8 cellular contexts compared by ENCODE assay signal in genomic region chr11:96254087-96254486, GRCh38.
DNase-seq lines count a peak whose midpoint lies in the region; ATAC-seq and TF ChIP-seq lines count a peak whose summit lies in the region.

No MANE protein-coding gene starts in this region.

- peaks cover 53% of the 10 kb centered on the region for H3K4me1 Mint-ChIP-seq in Calu3 (ENCODE audit: low read depth, unreplicated experiment)
- peaks cover 67% of the 10 kb centered on the region for H3K4me1 Mint-ChIP-seq in brain
- H3K4me1 Mint-ChIP-seq in neural crest cell, result peaks cover 84% of the 10 kb centered on the region

- DNase-seq in Calu3 (no peak), HL-60 (ENCODE audit: low read depth in 1 of 2, low spot score in 1 of 2) (no peak), neural crest cell (ENCODE audit: low read depth, low spot score) (no peak), NCI-H2107 treated with DMSO at 0.1 percent for 48 hours (lab: John Stamatoyannopoulos, UW; ENCODE audit: unreplicated experiment) (no peak), 8988T (no peak), SK-N-DZ (ENCODE audit: low spot score) (no peak)

- TF ChIP-seq CTCF in Calu3 (IDR thresholded peaks at IDR 0.05; ENCODE audit: unreplicated experiment), result no peak
- TF ChIP-seq CTCF in HL-60 (IDR thresholded peaks at IDR 0.05; ENCODE audit: insufficient read depth, low read length), result no peak
- no peak for TF ChIP-seq CTCF in brain (conservative IDR thresholded peaks at IDR 0.05)
- TF ChIP-seq CTCF in neural crest cell (conservative IDR thresholded peaks at IDR 0.05), result no peak

- peaks cover 5% of the 10 kb centered on the region for H3K9me3 Mint-ChIP-seq in Calu3 (ENCODE audit: low read depth, unreplicated experiment)
- H3K9me3 Mint-ChIP-seq in brain, result no peaks in the 10 kb centered on the region
- H3K9me3 Mint-ChIP-seq in neural crest cell, result no peaks in the 10 kb centered on the region

- H3K27me3 Mint-ChIP-seq in Calu3 (ENCODE audit: unreplicated experiment) (no peaks in the 10 kb centered on the region), brain (peaks cover 2% of the 10 kb centered on the region), neural crest cell (ENCODE audit: low read depth) (no peaks in the 10 kb centered on the region)

- H3K27ac Mint-ChIP-seq in Calu3 (ENCODE audit: unreplicated experiment), result peak overlapping the region; percentile 90
- peak overlapping the region in 4 of 5 experiments; percentile 13 to 74 (median 50) for H3K27ac Mint-ChIP-seq in brain
- peak overlapping the region; percentile 97 for H3K27ac Mint-ChIP-seq in neural crest cell (ENCODE audit: unreplicated experiment)

- no TSS peak for BruUV-seq in Calu3 (replicated peaks; lab: Mats Ljungman, UMichigan)

- H3K27ac ChIP-seq in HL-60 (replicated peaks), result no peak overlapping the region

- no peaks in the 10 kb centered on the region for H3K27me3 ChIP-seq in HL-60 (ENCODE audit: insufficient read depth, poor library complexity, severe bottlenecking)

- intact Hi-C loops in Calu3 (cut with micrococcal nuclease; ENCODE audit: unreplicated experiment), result no loop called here

- peaks cover 12% of the 10 kb centered on the region for H3K36me3 Mint-ChIP-seq in Calu3 (ENCODE audit: insufficient read depth, unreplicated experiment)
- H3K36me3 Mint-ChIP-seq in brain, result peaks cover 4% of the 10 kb centered on the region
- peaks cover 6% of the 10 kb centered on the region for H3K36me3 Mint-ChIP-seq in neural crest cell (ENCODE audit: low read depth)

- CTCF ChIA-PET in Calu3 (lab: Charles Lee), result no interaction called here

- H3K4me3 Mint-ChIP-seq in Calu3 (ENCODE audit: low read depth, unreplicated experiment) (peak overlapping the region; percentile 54), brain (peak overlapping the region in 4 of 5 experiments; percentile 24 to 79 (median 42)), neural crest cell (peak overlapping the region; percentile 80)

- peak; percentile 47 for ATAC-seq in GM21360 (IDR thresholded peaks at IDR 0.05; ENCODE audit: unreplicated experiment)

- H3K4me3 ChIP-seq in HL-60 (replicated peaks; ENCODE audit: insufficient read depth, low read length), result peak overlapping the region; percentile 3; the same call in 1 of the 2 replicates
